In the genomic region with DNA sequence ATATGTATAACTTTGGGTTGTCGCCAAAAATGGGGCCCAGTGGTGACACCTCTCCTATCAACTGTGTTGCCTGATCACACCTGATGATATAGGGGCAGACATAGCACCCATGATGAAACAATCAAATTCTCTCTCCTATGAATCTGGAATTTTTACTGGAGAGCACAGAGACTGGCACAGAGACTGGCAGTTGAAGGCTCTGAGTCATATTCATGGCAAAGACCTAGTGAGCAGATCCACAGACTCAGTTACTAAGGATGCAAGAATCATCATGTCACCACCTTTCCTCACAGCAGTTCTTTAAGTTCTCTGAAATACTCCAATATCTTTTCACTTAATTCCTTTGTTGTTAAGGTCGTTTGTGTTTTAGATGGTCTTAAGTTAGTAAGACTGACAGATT, we compare ENCODE assay signal across 21 cellular contexts. TPM values are rescaled to one million over a fixed set of nuclear protein-coding genes. Genes with fewer than 3 reads are reported as not detected.
DNase-seq lines count a peak whose midpoint lies in the region; ATAC-seq and TF ChIP-seq lines count a peak whose summit lies in the region.
"Had no signal": no experiment of that assay in that cellular context is flagged by ENCODE, and none has a peak within 500 bp of the region (broad histone marks: within the 10 kb centered on the region; RNA-seq: fewer than 3 reads in every experiment).

No MANE protein-coding gene starts in this region.

- TF ChIP-seq CTCF in epithelial cell of esophagus (IDR thresholded peaks at IDR 0.05; ENCODE audit: insufficient read depth, low read depth, low read length, missing control alignments) (no peak), foreskin fibroblast (IDR thresholded peaks at IDR 0.05; ENCODE audit: low read depth, low read length) (no peak), heart left ventricle (IDR thresholded peaks at IDR 0.05) (no peak)

- H3K27me3 ChIP-seq in heart left ventricle, result no peaks in the 10 kb centered on the region

- TF ChIP-seq POLR2A in heart left ventricle (IDR thresholded peaks at IDR 0.05), result no peak

- no peak overlapping the region for H3K27ac ChIP-seq in heart left ventricle
- H3K27ac ChIP-seq: C4-2B, PC-9 had no signal

- no peaks in the 10 kb centered on the region for H3K36me3 ChIP-seq in heart left ventricle

- DNase-seq in SIG-M5 treated with dmso at 0.1 percent for 504 hours (lab: John Stamatoyannopoulos, UW; ENCODE audit: unreplicated experiment) (peak; percentile 13), SIG-M5 (lab: John Stamatoyannopoulos, UW) (no peak), NCI-H226 (peak; percentile 85), epithelial cell of esophagus (ENCODE audit: low read depth) (peak; percentile 41), foreskin fibroblast (no peak), cerebellum (ENCODE audit: low spot score) (no peak), NCI-H1092 (lab: John Stamatoyannopoulos, UW) (no peak), heart left ventricle (no peak)
- DNase-seq: Caco-2, MM.1S, NCI-H2107, NCI-H345, NCI-H69, PC-9 had no signal

- H3K4me3 ChIP-seq in epithelial cell of esophagus (ENCODE audit: low read length) (no peak overlapping the region), foreskin fibroblast (ENCODE audit: low read depth in 1 of 2, low read length in 2 of 2) (no peak overlapping the region), heart left ventricle (no peak overlapping the region)
- H3K4me3 ChIP-seq: PC-9 had no signal

- WGBS in heart left ventricle, 4 donors, result 72 to 83% (median 75%) methylated on average over 2 of the region's 2 CpGs

- peaks cover 0 to 14% (median 0%) of the 10 kb centered on the region in 12 donors for H3K4me1 ChIP-seq in heart left ventricle
- H3K4me1 ChIP-seq: Caco-2 had no signal

- peaks cover 0 to 11% (median 0%) of the 10 kb centered on the region in 12 donors for H3K9me3 ChIP-seq in heart left ventricle

- intact Hi-C loops in heart left ventricle (cut with DNase I), result no loop called here

- ATAC-seq in heart left ventricle, result no peak
- ATAC-seq: HepG2, Right ventricle myocardium inferior, SK-N-SH treated with all-trans-retinoic acid at 6 μM for 48 hours had no signal

RNA-seq across cellular contexts. Expression of a gene that starts 60.0 kb away (rescaled TPM):
- total RNA-seq in cerebellum (not detected), heart left ventricle (not detected)
- under 1 TPM in 1 of 2 donors, not detected in 1; 0.08 TPM for polyA plus RNA-seq in heart left ventricle
- total RNA-seq: A172; Caco-2; G401; HepG2; PC-9; Right ventricle myocardium inferior; T-helper 1 cell treated with Interleukin-12 subunit alpha and Interleukin-12 subunit beta and Interleukin-4 antibody, amounts not matched to agents 30 ng/mL and 1 ng/mL, for 36 hours had no signal
- polyA plus RNA-seq: HepG2 had no signal

Comparison
In these comparisons a context has a peak if more than half of its experiments do, and no peak if none do; other contexts are left out.
1. DNase-seq: peak in SIG-M5 treated with dmso at 0.1 percent for 504 hours (single experiment), NCI-H226 (single experiment) and epithelial cell of esophagus (single experiment); none in SIG-M5 (single experiment), foreskin fibroblast (0 of 2), cerebellum (single experiment), NCI-H1092 (single experiment) and heart left ventricle (0 of 5).